25 cellular contexts compared by ENCODE assay signal in the genomic region with DNA sequence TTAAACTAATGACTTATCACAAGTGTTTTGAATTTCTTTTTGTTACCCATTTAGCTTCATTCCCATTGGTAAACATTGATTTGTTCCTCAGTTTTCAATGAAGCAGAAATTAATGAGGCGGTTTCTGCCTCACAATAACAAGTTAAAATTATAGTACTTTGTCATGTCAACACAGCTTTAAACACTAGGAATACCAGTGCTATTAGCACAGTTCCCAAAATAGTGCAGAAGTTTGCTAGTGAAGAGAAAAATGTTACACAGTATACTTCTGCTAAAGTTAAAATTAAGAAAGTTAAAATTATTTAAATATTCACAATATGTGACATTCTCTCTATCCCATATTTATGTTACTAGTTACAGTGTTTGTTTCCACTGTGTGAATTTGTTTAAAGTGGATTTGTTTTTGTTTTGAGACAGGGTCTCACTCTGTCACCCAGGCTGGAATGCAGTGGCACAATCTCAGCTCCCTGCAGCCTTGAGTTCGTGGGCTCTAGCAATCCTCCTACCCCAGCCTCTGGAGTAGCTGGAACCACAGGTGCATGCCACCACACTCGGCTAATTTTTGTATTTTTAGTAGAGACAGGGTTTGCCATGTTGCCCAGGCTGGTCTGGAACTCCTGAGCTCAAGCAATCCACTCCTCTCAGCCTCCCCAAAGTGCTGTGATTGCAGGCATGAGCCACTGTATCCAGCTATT.
"Had no signal": no experiment of that assay in that cellular context is flagged by ENCODE, and none has a peak within 500 bp of the region (broad histone marks: within the 10 kb centered on the region; RNA-seq: fewer than 3 reads in every experiment).

No MANE protein-coding gene starts in this region.

- H3K4me3 ChIP-seq: smooth muscle cell, stomach, suprapubic skin had no signal

- ATAC-seq: activated CD4-positive, alpha-beta T cell treated with anti-CD3 and anti-CD28 coated beads for 36 hours; activated T-helper 17 cell treated with anti-CD3 and anti-CD28 coated beads, Interleukin-2, amount 50 U/mL, for 72 hours; left lobe of liver; sciatic nerve; stimulated activated memory B cell treated with anti-CD40 and anti-IgM and Interleukin-4, amounts not matched to agents 10 μg/mL and 1 μg/mL and 100 μg/mL, for 72 hours; WTC11 had no signal

- H3K27ac ChIP-seq: epithelial cell of prostate, suprapubic skin had no signal

- H3K36me3 ChIP-seq: stomach, suprapubic skin had no signal

- H3K9me3 ChIP-seq: stomach, suprapubic skin had no signal

- H3K4me2 ChIP-seq: smooth muscle cell had no signal

- DNase-seq: activated CD4-positive, alpha-beta T cell treated with anti-CD3 and anti-CD28 coated beads for 36 hours; activated CD4-positive, alpha-beta T cell treated with anti-CD3 and anti-CD28 coated beads, Interleukin-2, amount 50 U/mL, for 4 hours; activated CD8-positive, alpha-beta memory T cell treated with anti-CD3 and anti-CD28 coated beads for 24 hours; activated CD8-positive, alpha-beta memory T cell treated with anti-CD3 and anti-CD28 coated beads, Interleukin-2, amount 50 U/mL, for 4 hours; activated naive CD4-positive, alpha-beta T cell; activated naive CD8-positive, alpha-beta T cell treated with anti-CD3 and anti-CD28 coated beads, Interleukin-2, amount 10 ng/mL, durations not matched to agents 7 days and 5 days; activated T-cell treated with anti-CD3 and anti-CD28 coated beads, Interleukin-2, amount 50 U/mL, for 24 hours; amniotic stem cell; cortex of kidney; endodermal cell; foreskin fibroblast; kidney; nephron progenitor cell; stimulated activated CD4-positive, alpha-beta T cell treated with anti-CD3 and anti-CD28 coated beads, Interleukin-15, amount 100 ng/mL, for 24 hours; stomach; T1000; trophoblast cell had no signal
